8 cellular contexts compared by ENCODE assay signal in the genomic region with DNA sequence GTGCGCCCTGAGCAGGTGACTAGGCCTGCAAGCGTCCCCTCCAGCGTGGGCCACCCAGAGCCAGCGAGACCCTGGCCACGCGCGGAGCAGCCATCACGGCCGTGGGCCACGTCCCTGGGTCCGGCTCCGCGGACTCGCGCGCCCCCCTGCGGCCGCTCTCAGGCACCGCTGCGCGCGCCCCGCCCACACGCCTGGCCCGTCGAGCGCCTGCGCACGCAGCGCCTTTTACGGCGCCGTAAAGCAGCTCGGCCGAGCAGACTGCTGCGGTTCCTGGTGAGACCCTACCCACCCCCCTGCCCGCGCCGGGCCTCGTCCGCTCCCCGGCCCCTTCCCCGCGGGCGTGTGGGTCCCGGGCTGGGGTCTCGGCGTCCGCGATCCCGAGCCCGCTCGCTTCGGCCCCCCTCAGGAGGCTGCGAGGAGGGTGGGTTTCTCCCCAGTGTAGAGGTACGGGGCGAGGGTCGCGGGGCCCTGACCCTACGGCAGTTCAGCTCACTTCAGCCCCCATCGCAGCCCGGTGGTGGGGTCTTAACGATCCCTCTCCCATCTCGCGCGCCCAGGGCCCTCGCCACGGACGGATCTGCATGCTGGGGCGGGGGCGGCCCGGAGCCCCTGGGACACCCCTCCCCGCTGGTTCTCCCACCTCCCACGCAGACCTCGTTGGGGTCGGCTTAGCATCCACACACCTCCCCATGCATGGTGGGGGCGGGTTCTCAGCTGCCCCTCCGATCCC.
DNase-seq lines count a peak whose midpoint lies in the region; ATAC-seq and TF ChIP-seq lines count a peak whose summit lies in the region.

A gene (plus strand): TSS at position 228 of the 730 bp plus-strand sequence. CDS start 1,421 bp downstream, outside the sequence.

- H3K27ac ChIP-seq in caudate nucleus (ENCODE audit: low read depth, low read length): peak within 1 kb of the TSS; percentile 78

- TF ChIP-seq CTCF in GM10266 (IDR thresholded peaks at IDR 0.05; ENCODE audit: control insufficient read depth, insufficient read depth, low read depth, missing control alignments): peak; percentile 99

- ATAC-seq in HG02885 (IDR thresholded peaks at IDR 0.05; ENCODE audit: poor library complexity, unreplicated experiment): peak; percentile 64
- ATAC-seq in HG02852 (IDR thresholded peaks at IDR 0.05; ENCODE audit: unreplicated experiment): no peak

- DNase-seq in GM10266 (ENCODE audit: extremely low spot score) (peak; percentile 94), NCI-H2196 treated with DMSO at 0.1 percent for 48 hours (lab: John Stamatoyannopoulos, UW; ENCODE audit: unreplicated experiment) (peak; percentile 44), caudate nucleus (lab: John Stamatoyannopoulos, UW) (peak in 58 of 61 donors; percentile 5 to 92 (median 75)), inferior parietal cortex (ENCODE audit: extremely low spot score) (peak; percentile 81), smooth muscle cell of the brain vasculature (ENCODE audit: low read depth, low spot score) (peak; percentile 49)
- peak; percentile 76 for DNase-seq in activated CD4-positive, CD25-positive, alpha-beta regulatory T cell treated with anti-CD3 and anti-CD28 coated beads, Interleukin-2, amount 50 U/mL, for 16 hours (ENCODE audit: low read depth, low spot score)

Comparison
In these comparisons a context has a peak if more than half of its experiments do, and no peak if none do; other contexts are left out.
1. DNase-seq: peak in every context shown above with its lines; median percentile 94 in GM10266; 81 in inferior parietal cortex; 76 in activated CD4-positive, CD25-positive, alpha-beta regulatory T cell treated with anti-CD3 and anti-CD28 coated beads, Interleukin-2, amount 50 U/mL, for 16 hours; 75 in caudate nucleus; 49 in smooth muscle cell of the brain vasculature; 44 in NCI-H2196 treated with DMSO at 0.1 percent for 48 hours.